Comparison of ENCODE assay signal across 1 cellular context in genomic region chr21:32772281-32773047, GRCh38.
TF ChIP-seq lines count a peak whose summit lies in the region.

No MANE protein-coding gene starts in this region.

TF ChIP-seq in K562, 482 proteins besides CTCF, POLR2A, EP300 and RAD21 (continued from another document and continues in another):
- TF ChIP-seq ZNF407 (IDR thresholded peaks at IDR 0.05; ENCODE audit: low read depth) (peak; percentile 83), POLR2H (tag; IDR thresholded peaks at IDR 0.05; ENCODE audit: low read depth) (no peak; the same call in 1 of the 2 replicates), MBD1 (CRISPR knock-in tag; IDR thresholded peaks at IDR 0.05) (peak; percentile 51; the same call in 1 of the 2 replicates), EP400 (IDR thresholded peaks at IDR 0.05) (no peak), XRCC5 (IDR thresholded peaks at IDR 0.05; ENCODE audit: low read depth, low read length) (no peak), ZNF592 (IDR thresholded peaks at IDR 0.05) (0 out of 2 replicates have a peak, but pooled peaks have one; percentile 59), TAF9B (IDR thresholded peaks at IDR 0.05; ENCODE audit: partially characterized antibody) (peak; percentile 65), ILF3 (IDR thresholded peaks at IDR 0.05; ENCODE audit: borderline replicate concordance) (0 out of 2 replicates have a peak, but pooled peaks have one; percentile 35), ZBTB40 (IDR thresholded peaks at IDR 0.05) (peak; percentile 70; the same call in 1 of the 2 replicates), ZBTB40 (CRISPR knock-in tag; IDR thresholded peaks at IDR 0.05) (no peak), ELF1 (tag; IDR thresholded peaks at IDR 0.05) (no peak), UBTF (IDR thresholded peaks at IDR 0.05; ENCODE audit: borderline replicate concordance in 1 of 2, low read depth in 2 of 2, low read length in 2 of 2) (0 out of 4 replicates have a peak, but pooled peaks of 1 of the 2 experiments have one; percentile 12), E2F6 (IDR thresholded peaks at IDR 0.05; ENCODE audit: borderline replicate concordance in 1 of 2, extremely low read depth in 1 of 2, insufficient read depth in 1 of 2, insufficient read length in 1 of 2, low read depth in 1 of 2, low read length in 1 of 2, poor library complexity in 1 of 2, severe bottlenecking in 1 of 2) (peak in 1 of 2 experiments; percentile 27), CEBPG (CRISPR knock-in tag; IDR thresholded peaks at IDR 0.05) (no peak), CEBPG (tag; conservative IDR thresholded peaks at IDR 0.05 in 1 of 2, IDR thresholded peaks at IDR 0.05 in 1 of 2) (peak; percentile 3 to 76; a peak in 2 of 4 replicates)
